In the genomic region with DNA sequence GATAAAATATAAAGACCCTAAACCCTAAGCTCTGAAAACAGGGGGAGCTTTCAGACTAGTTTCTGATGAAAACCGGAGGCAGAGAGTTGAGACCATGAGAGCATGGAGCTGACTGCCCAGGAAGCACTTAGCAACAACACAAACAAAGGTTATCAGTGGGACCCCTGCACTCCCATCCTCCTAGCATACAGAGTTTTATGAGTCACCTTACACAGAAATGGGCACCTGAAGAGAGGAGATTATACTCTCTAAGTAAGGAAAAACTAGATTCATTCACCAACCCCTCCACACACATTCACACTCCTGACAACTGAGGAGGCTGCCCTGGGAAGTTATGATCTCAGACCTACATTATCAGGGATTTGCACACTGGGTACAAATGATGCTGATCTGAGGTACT, we compare ENCODE assay signal across 1 cellular context.
TF ChIP-seq lines count a peak whose summit lies in the region.

No MANE protein-coding gene starts in this region.

TF ChIP-seq in K562, 482 proteins besides CTCF, POLR2A, EP300 and RAD21 (continued from another document and continues in another):
- TF ChIP-seq, protein P1, sequence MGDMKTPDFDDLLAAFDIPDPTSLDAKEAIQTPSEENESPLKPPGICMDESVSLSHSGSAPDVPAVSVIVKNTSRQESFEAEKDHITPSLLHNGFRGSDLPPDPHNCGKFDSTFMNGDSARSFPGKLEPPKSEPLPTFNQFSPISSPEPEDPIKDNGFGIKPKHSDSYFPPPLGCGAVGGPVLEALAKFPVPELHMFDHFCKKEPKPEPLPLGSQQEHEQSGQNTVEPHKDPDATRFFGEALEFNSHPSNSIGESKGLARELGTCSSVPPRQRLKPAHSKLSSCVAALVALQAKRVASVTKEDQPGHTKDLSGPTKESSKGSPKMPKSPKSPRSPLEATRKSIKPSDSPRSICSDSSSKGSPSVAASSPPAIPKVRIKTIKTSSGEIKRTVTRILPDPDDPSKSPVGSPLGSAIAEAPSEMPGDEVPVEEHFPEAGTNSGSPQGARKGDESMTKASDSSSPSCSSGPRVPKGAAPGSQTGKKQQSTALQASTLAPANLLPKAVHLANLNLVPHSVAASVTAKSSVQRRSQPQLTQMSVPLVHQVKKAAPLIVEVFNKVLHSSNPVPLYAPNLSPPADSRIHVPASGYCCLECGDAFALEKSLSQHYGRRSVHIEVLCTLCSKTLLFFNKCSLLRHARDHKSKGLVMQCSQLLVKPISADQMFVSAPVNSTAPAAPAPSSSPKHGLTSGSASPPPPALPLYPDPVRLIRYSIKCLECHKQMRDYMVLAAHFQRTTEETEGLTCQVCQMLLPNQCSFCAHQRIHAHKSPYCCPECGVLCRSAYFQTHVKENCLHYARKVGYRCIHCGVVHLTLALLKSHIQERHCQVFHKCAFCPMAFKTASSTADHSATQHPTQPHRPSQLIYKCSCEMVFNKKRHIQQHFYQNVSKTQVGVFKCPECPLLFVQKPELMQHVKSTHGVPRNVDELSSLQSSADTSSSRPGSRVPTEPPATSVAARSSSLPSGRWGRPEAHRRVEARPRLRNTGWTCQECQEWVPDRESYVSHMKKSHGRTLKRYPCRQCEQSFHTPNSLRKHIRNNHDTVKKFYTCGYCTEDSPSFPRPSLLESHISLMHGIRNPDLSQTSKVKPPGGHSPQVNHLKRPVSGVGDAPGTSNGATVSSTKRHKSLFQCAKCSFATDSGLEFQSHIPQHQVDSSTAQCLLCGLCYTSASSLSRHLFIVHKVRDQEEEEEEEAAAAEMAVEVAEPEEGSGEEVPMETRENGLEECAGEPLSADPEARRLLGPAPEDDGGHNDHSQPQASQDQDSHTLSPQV (IDR thresholded peaks at IDR 0.05): 0 out of 2 replicates have a peak, but pooled peaks have one; percentile 22
- peak; percentile 69; the same call in 1 of the 2 replicates for TF ChIP-seq CREB1 (IDR thresholded peaks at IDR 0.05)
- TF ChIP-seq CREB1 (CRISPR knock-in tag; IDR thresholded peaks at IDR 0.05): no peak
- TF ChIP-seq TRIM24 (IDR thresholded peaks at IDR 0.05): peak; percentile 74 to 81; a peak in 3 of 4 replicates
- TF ChIP-seq POLR2B (IDR thresholded peaks at IDR 0.05; ENCODE audit: low read depth, partially characterized antibody): no peak
- 0 out of 2 replicates have a peak, but pooled peaks have one; percentile 16 for TF ChIP-seq MAFF (IDR thresholded peaks at IDR 0.05; ENCODE audit: low read length)
- no peak for TF ChIP-seq KLF10 (CRISPR knock-in tag; IDR thresholded peaks at IDR 0.05)
- TF ChIP-seq PTTG1 (tag; IDR thresholded peaks at IDR 0.05; ENCODE audit: low read depth): no peak
- TF ChIP-seq MXD1 (CRISPR knock-in tag; IDR thresholded peaks at IDR 0.05; ENCODE audit: borderline replicate concordance, poor library complexity, severe bottlenecking): no peak
- TF ChIP-seq ZNF449 (CRISPR knock-in tag; IDR thresholded peaks at IDR 0.05): no peak
- TF ChIP-seq ZNF584 (CRISPR knock-in tag; IDR thresholded peaks at IDR 0.05; ENCODE audit: low read depth): no peak
- peak; percentile 43; the same call in 1 of the 2 replicates for TF ChIP-seq SOX6 (IDR thresholded peaks at IDR 0.05)
- TF ChIP-seq ZNF316 (IDR thresholded peaks at IDR 0.05): no peak
- TF ChIP-seq ZNF77 (CRISPR knock-in tag; IDR thresholded peaks at IDR 0.05): no peak
- peak; percentile 68; the same call in 1 of the 2 replicates for TF ChIP-seq ZBTB7A (IDR thresholded peaks at IDR 0.05; ENCODE audit: borderline replicate concordance, control insufficient read depth, low read depth, low read length)
- TF ChIP-seq STAT5A (IDR thresholded peaks at IDR 0.05; ENCODE audit: borderline replicate concordance, low read length): peak; percentile 99
- peak; percentile 84 for TF ChIP-seq JUND (IDR thresholded peaks at IDR 0.05; ENCODE audit: borderline replicate concordance, low read depth, low read length)
- TF ChIP-seq JUND (tag; IDR thresholded peaks at IDR 0.05; ENCODE audit: borderline replicate concordance, low read depth, low read length): peak; percentile 30; the same call in 1 of the 3 replicates
- 0 out of 2 replicates have a peak, but pooled peaks have one; percentile 20 for TF ChIP-seq ZNF24 (IDR thresholded peaks at IDR 0.05)
- no peak for TF ChIP-seq ZNF655 (CRISPR knock-in tag; IDR thresholded peaks at IDR 0.05)
- TF ChIP-seq ZNF57 (CRISPR knock-in tag; IDR thresholded peaks at IDR 0.05): no peak
- peak; percentile 75 for TF ChIP-seq FOXJ2 (tag; IDR thresholded peaks at IDR 0.05)
- no peak for TF ChIP-seq ZNF551 (CRISPR knock-in tag; IDR thresholded peaks at IDR 0.05)
- TF ChIP-seq MTA2 (IDR thresholded peaks at IDR 0.05; ENCODE audit: low read depth): peak; percentile 75
- peak; percentile 65; the same call in 1 of the 2 replicates for TF ChIP-seq NFIC (IDR thresholded peaks at IDR 0.05)
- peak; percentile 63; the same call in 1 of the 2 replicates for TF ChIP-seq JUN (IDR thresholded peaks at IDR 0.05; ENCODE audit: borderline replicate concordance, low read depth, low read length)
- TF ChIP-seq JUN (CRISPR knock-in tag; IDR thresholded peaks at IDR 0.05; ENCODE audit: borderline replicate concordance): no peak
- TF ChIP-seq CAMTA2 (CRISPR knock-in tag; conservative IDR thresholded peaks at IDR 0.05): no peak
- peak; percentile 92 for TF ChIP-seq DPF2 (IDR thresholded peaks at IDR 0.05)
- TF ChIP-seq NCOR1 (IDR thresholded peaks at IDR 0.05): peak; percentile 84
- TF ChIP-seq SRSF1 (IDR thresholded peaks at IDR 0.05; ENCODE audit: low read depth, low read length): no peak
- TF ChIP-seq ZNF407 (IDR thresholded peaks at IDR 0.05; ENCODE audit: low read depth): no peak
- peak in 1 of 2 experiments; percentile 74; a peak in 1 of 4 replicates for TF ChIP-seq ZMIZ1 (IDR thresholded peaks at IDR 0.05; ENCODE audit: low read depth in 2 of 2, low read length in 2 of 2)
- no peak for TF ChIP-seq CCNT2 (IDR thresholded peaks at IDR 0.05; ENCODE audit: borderline replicate concordance, extremely low read depth, insufficient read length, low read depth, low read length)
- peak; percentile 74 for TF ChIP-seq TCF3 (CRISPR knock-in tag; IDR thresholded peaks at IDR 0.05)
- no peak for TF ChIP-seq KDM2B (CRISPR knock-in tag; IDR thresholded peaks at IDR 0.05)
- TF ChIP-seq CBX8 (IDR thresholded peaks at IDR 0.05; ENCODE audit: borderline replicate concordance, extremely low read depth, low read depth, low read length, poor library complexity, severe bottlenecking): no peak
- no peak for TF ChIP-seq HNRNPUL1 (IDR thresholded peaks at IDR 0.05; ENCODE audit: low read length)
- peak; percentile 92 for TF ChIP-seq PML (IDR thresholded peaks at IDR 0.05; ENCODE audit: low read length)
- TF ChIP-seq CBFA2T2 (conservative IDR thresholded peaks at IDR 0.05): peak; percentile 89
- TF ChIP-seq SMARCA4 (IDR thresholded peaks at IDR 0.05): peak; percentile 93
- TF ChIP-seq SMARCC2 (IDR thresholded peaks at IDR 0.05; ENCODE audit: low read depth): peak; percentile 81; the same call in 1 of the 2 replicates
- no peak for TF ChIP-seq HNRNPLL (IDR thresholded peaks at IDR 0.05; ENCODE audit: low read depth, low read length, poor library complexity, severe bottlenecking)
- TF ChIP-seq SLC30A9 (CRISPR knock-in tag; IDR thresholded peaks at IDR 0.05): no peak
- TF ChIP-seq HLTF (IDR thresholded peaks at IDR 0.05): no peak
- no peak for TF ChIP-seq GATA2 (CRISPR knock-in tag; IDR thresholded peaks at IDR 0.05)
